15 cellular contexts compared by ENCODE assay signal in the genomic region with DNA sequence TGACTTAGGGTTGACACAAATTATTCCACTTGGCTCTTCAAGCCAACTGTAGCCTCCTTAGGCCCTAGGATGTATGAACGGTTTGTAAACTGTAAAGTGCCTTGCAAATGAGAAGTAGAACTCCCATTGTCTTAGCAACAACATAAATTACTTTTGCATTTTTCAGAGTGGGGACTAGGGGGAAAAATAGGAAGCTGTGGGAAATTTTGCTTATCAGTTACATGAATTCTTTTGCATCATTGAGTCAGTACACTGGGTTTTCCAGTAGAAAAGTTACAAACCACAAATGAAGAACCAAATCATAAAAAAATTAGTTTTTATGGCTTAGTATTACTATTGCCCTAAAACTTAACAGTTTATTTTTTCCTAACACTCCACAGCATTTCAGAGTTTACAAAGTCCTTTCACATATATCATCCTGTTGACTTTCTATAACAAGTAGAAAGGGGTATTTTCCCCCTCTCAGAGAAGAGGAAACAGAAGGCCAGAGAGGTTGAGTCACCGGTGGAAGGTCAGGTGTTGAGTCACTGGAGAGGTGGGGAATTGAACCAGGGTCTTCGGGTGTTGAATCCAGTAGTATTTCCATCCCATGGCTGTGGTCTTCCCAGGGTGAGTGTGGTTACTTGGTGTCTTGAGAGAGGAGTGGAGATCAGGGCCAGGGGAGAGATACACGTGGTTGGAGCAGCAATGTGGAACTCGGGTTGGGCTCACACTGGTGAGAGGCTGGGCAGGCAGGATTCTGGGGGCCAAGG.
DNase-seq lines count a peak whose midpoint lies in the region; ATAC-seq, FAIRE-seq and TF ChIP-seq lines count a peak whose summit lies in the region.
"Had no signal": no experiment of that assay in that cellular context is flagged by ENCODE, and none has a peak within 500 bp of the region (broad histone marks: within the 10 kb centered on the region; RNA-seq: fewer than 3 reads in every experiment).

No MANE protein-coding gene starts in this region.

- H3K36me3 ChIP-seq in endothelial cell of umbilical vein (ENCODE audit: control insufficient read depth in 2 of 2, extremely low read depth in 1 of 2, insufficient read depth in 2 of 2, low read length in 2 of 2) = no peaks in the 10 kb centered on the region
- H3K36me3 ChIP-seq in SK-N-SH (replicated peaks in 1 of 2; ENCODE audit: control insufficient read depth in 1 of 2, insufficient read depth in 2 of 2, low read length in 1 of 2) = no peaks in the 10 kb centered on the region
- H3K36me3 ChIP-seq: upper lobe of left lung had no signal

- H3K27ac Mint-ChIP-seq in activated naive CD4-positive, alpha-beta T cell treated with anti-CD3 and anti-CD28 coated beads, Interleukin-2, amount 50 U/mL, for 72 hours = peak overlapping the region in 1 of 2 donors; percentile 59
- peak overlapping the region; percentile 92 for H3K27ac Mint-ChIP-seq in stimulated activated naive CD8-positive, alpha-beta T cell treated with anti-CD3 and anti-CD28 coated beads, Interleukin-15, Interleukin-2, amounts not matched to agents 100 ng/mL and 50 ng/mL, for 24 hours

- H3K79me2 ChIP-seq in endothelial cell of umbilical vein (ENCODE audit: control insufficient read depth, insufficient read depth, low read length) (no peaks in the 10 kb centered on the region), SK-N-SH (ENCODE audit: insufficient read depth) (no peaks in the 10 kb centered on the region)

- no peak for DNase-seq in activated naive CD4-positive, alpha-beta T cell treated with anti-CD3 and anti-CD28 coated beads, Interleukin-2, amount 50 U/mL, for 72 hours (ENCODE audit: low spot score in 2 of 2)
- no peak for DNase-seq in activated naive CD4-positive, alpha-beta T cell (lab: John Stamatoyannopoulos, UW)
- peak; percentile 14 for DNase-seq in MV-4-11 (lab: John Stamatoyannopoulos, UW)
- peak; percentile 40 for DNase-seq in endothelial cell of umbilical vein (ENCODE audit: low read depth, low spot score)
- DNase-seq in NCI-H2081 treated with DMSO at 0.1 percent for 48 hours (lab: John Stamatoyannopoulos, UW) = no peak
- DNase-seq in SK-N-SH = no peak
- no peak for DNase-seq in mucosa of gallbladder (ENCODE audit: low spot score)
- DNase-seq: activated effector memory CD4-positive, alpha-beta T cell treated with anti-CD3 and anti-CD28 coated beads, Interleukin-2, amount 50 U/mL, for 16 hours; cerebellar nuclear complex; DND-41; kidney glomerular epithelial cell; NCI-H1105 treated with DMSO at 0.1 percent for 48 hours; NCI-H345; upper lobe of left lung had no signal

- no peaks in the 10 kb centered on the region for H3K27me3 Mint-ChIP-seq in stimulated activated naive CD8-positive, alpha-beta T cell treated with anti-CD3 and anti-CD28 coated beads, Interleukin-15, Interleukin-2, amounts not matched to agents 100 ng/mL and 50 ng/mL, for 24 hours

- no peaks in the 10 kb centered on the region for H3K9me3 ChIP-seq in endothelial cell of umbilical vein (replicated peaks; ENCODE audit: control insufficient read depth, insufficient read depth, low read length)
- no peaks in the 10 kb centered on the region for H3K9me3 ChIP-seq in SK-N-SH
- H3K9me3 ChIP-seq: upper lobe of left lung had no signal

- H3K4me3 ChIP-seq in endothelial cell of umbilical vein (replicated peaks in 1 of 3; ENCODE audit: insufficient read depth in 1 of 3, low read depth in 1 of 3, low read length in 3 of 3) (no peak overlapping the region), SK-N-SH (ENCODE audit: low read depth in 2 of 2, low read length in 1 of 2) (no peak overlapping the region)
- H3K4me3 ChIP-seq: upper lobe of left lung had no signal

- H4K20me1 ChIP-seq in endothelial cell of umbilical vein (replicated peaks; ENCODE audit: control insufficient read depth, extremely low read depth, insufficient read depth, low read length) = no peaks in the 10 kb centered on the region
- H4K20me1 ChIP-seq in SK-N-SH (ENCODE audit: insufficient read depth) = no peaks in the 10 kb centered on the region

- no peaks in the 10 kb centered on the region for H3K9me2 ChIP-seq in SK-N-SH

- no peaks in the 10 kb centered on the region for H3K9me1 ChIP-seq in endothelial cell of umbilical vein (replicated peaks; ENCODE audit: control insufficient read depth, extremely low read depth, insufficient read depth, low read length)

- no peaks in the 10 kb centered on the region for H3K27me3 ChIP-seq in endothelial cell of umbilical vein (ENCODE audit: control insufficient read depth in 2 of 2, insufficient read depth in 2 of 2, low read length in 2 of 2)
- H3K27me3 ChIP-seq in SK-N-SH (ENCODE audit: insufficient read depth) = no peaks in the 10 kb centered on the region
- H3K27me3 ChIP-seq: upper lobe of left lung had no signal

- peak overlapping the region; percentile 57 for H3K4me3 Mint-ChIP-seq in stimulated activated naive CD8-positive, alpha-beta T cell treated with anti-CD3 and anti-CD28 coated beads, Interleukin-15, Interleukin-2, amounts not matched to agents 100 ng/mL and 50 ng/mL, for 24 hours

- POLR2A ChIA-PET in endothelial cell of umbilical vein (lab: Charles Lee) (no interaction called here), SK-N-SH (lab: Yijun Ruan, JAX) (no interaction called here)

- dilution Hi-C loops in endothelial cell of umbilical vein (cut with MboI; ENCODE audit: extremely low pct_ligation_motif_present, low sequenced_read_pairs) = no loop called here

- ATAC-seq in activated naive CD4-positive, alpha-beta T cell treated with anti-CD3 and anti-CD28 coated beads, Interleukin-2, amount 50 U/mL, for 72 hours = peak; percentile 67 to 85

- no peak for TF ChIP-seq CTCF in endothelial cell of umbilical vein (IDR thresholded peaks at IDR 0.05; ENCODE audit: extremely low read depth in 1 of 2, insufficient read depth in 1 of 2, low read depth in 1 of 2, low read length in 2 of 2)
- no peak for TF ChIP-seq CTCF in SK-N-SH (IDR thresholded peaks at IDR 0.05)

- intact Hi-C loops in endothelial cell of umbilical vein (cut with micrococcal nuclease) = loop anchor here (1.0 to 10.0 kb wide), 3 partner anchors 23 to 1535 kb away; no protein-coding TSS in a partner anchor

- no peak overlapping the region for H3K9ac ChIP-seq in endothelial cell of umbilical vein (replicated peaks; ENCODE audit: extremely low read depth, insufficient read depth, low read length)
- no peak overlapping the region for H3K9ac ChIP-seq in SK-N-SH

- no peak for TF ChIP-seq RAD21 in SK-N-SH (IDR thresholded peaks at IDR 0.05; ENCODE audit: low read length)

- TF ChIP-seq POLR2A in endothelial cell of umbilical vein (IDR thresholded peaks at IDR 0.05; ENCODE audit: low read depth, low read length) = no peak

- H3K4me1 Mint-ChIP-seq in stimulated activated naive CD8-positive, alpha-beta T cell treated with anti-CD3 and anti-CD28 coated beads, Interleukin-15, Interleukin-2, amounts not matched to agents 100 ng/mL and 50 ng/mL, for 24 hours (ENCODE audit: low read depth) = peaks cover 27% of the 10 kb centered on the region

- WGBS in SK-N-SH (ENCODE audit: low lambda C conversion rate) = 86% methylated on average over 5 of the region's 5 CpGs

- H3K4me1 ChIP-seq in endothelial cell of umbilical vein (ENCODE audit: control insufficient read depth, extremely low read depth, insufficient read depth, low read length) (peaks cover 12% of the 10 kb centered on the region), SK-N-SH (ENCODE audit: control insufficient read depth in 1 of 2, insufficient read depth in 2 of 2, low read depth in 1 of 2, low read length in 1 of 2) (peaks cover 3 to 4% of the 10 kb centered on the region in 2 experiments; a peak in 3 of 4 replicates)
- H3K4me1 ChIP-seq: upper lobe of left lung had no signal

- FAIRE-seq in endothelial cell of umbilical vein (lab: Jason Lieb, UNC) = no peak

- no peak for TF ChIP-seq EP300 in SK-N-SH (IDR thresholded peaks at IDR 0.05; ENCODE audit: borderline replicate concordance in 1 of 2, low read depth in 1 of 2, low read length in 1 of 2)

- BruUV-seq in endothelial cell of umbilical vein (replicated peaks; lab: Mats Ljungman, UMichigan) = no TSS peak

- CTCF ChIA-PET in endothelial cell of umbilical vein (lab: Charles Lee) = interaction anchor here (1.2 to 8.4 kb wide), 4 partner anchors 50 to 1298 kb away, joined by 3 to 192 read pairs (median 58); no protein-coding TSS in a partner anchor
- CTCF ChIA-PET in SK-N-SH (lab: Yijun Ruan, JAX) = interaction anchor here (1.5 to 5.5 kb wide), 4 partner anchors 9 to 1297 kb away, joined by 3 to 70 read pairs (median 4); no protein-coding TSS in a partner anchor

- peak overlapping the region; percentile 2 for H2AFZ ChIP-seq in endothelial cell of umbilical vein (ENCODE audit: low read depth, low read length)
- H2AFZ ChIP-seq in SK-N-SH (ENCODE audit: low read depth) = no peak overlapping the region

- H3K4me2 ChIP-seq in endothelial cell of umbilical vein (ENCODE audit: insufficient read depth, low read length) = no peak overlapping the region
- no peak overlapping the region for H3K4me2 ChIP-seq in SK-N-SH

- H3K27ac ChIP-seq in endothelial cell of umbilical vein (ENCODE audit: insufficient read depth, low read depth, low read length) (no peak overlapping the region), SK-N-SH (ENCODE audit: low read depth in 2 of 2, low read length in 1 of 2) (no peak overlapping the region)
- H3K27ac ChIP-seq: upper lobe of left lung had no signal

- H3K36me3 Mint-ChIP-seq in activated naive CD4-positive, alpha-beta T cell treated with anti-CD3 and anti-CD28 coated beads, Interleukin-2, amount 50 U/mL, for 72 hours = no peaks in the 10 kb centered on the region
- no peaks in the 10 kb centered on the region for H3K36me3 Mint-ChIP-seq in stimulated activated naive CD8-positive, alpha-beta T cell treated with anti-CD3 and anti-CD28 coated beads, Interleukin-15, Interleukin-2, amounts not matched to agents 100 ng/mL and 50 ng/mL, for 24 hours (ENCODE audit: low read depth)

- H3K9me3 Mint-ChIP-seq in activated naive CD4-positive, alpha-beta T cell treated with anti-CD3 and anti-CD28 coated beads, Interleukin-2, amount 50 U/mL, for 72 hours = no peaks in the 10 kb centered on the region
- no peaks in the 10 kb centered on the region for H3K9me3 Mint-ChIP-seq in stimulated activated naive CD8-positive, alpha-beta T cell treated with anti-CD3 and anti-CD28 coated beads, Interleukin-15, Interleukin-2, amounts not matched to agents 100 ng/mL and 50 ng/mL, for 24 hours

- no peaks in the 10 kb centered on the region for H3F3A ChIP-seq in SK-N-SH (replicated peaks; ENCODE audit: insufficient read depth)

TF ChIP-seq in endothelial cell of umbilical vein, 7 proteins besides CTCF, POLR2A, EP300 and RAD21 (continues in another document):
- TF ChIP-seq EZH2 (IDR thresholded peaks at IDR 0.05; ENCODE audit: borderline replicate concordance, low read depth, low read length, severe bottlenecking) = no peak
- TF ChIP-seq FOS (IDR thresholded peaks at IDR 0.05; ENCODE audit: borderline replicate concordance, insufficient read depth, low read length) = peak; percentile 64
- no peak for TF ChIP-seq GATA2 (IDR thresholded peaks at IDR 0.05; ENCODE audit: insufficient read depth, insufficient read length, low read depth, low read length)

TF ChIP-seq in SK-N-SH, 30 proteins besides CTCF, POLR2A, EP300 and RAD21 (continues in another document):
- TF ChIP-seq POLR2AphosphoS5 (IDR thresholded peaks at IDR 0.05; ENCODE audit: low read depth, low read length) (no peak), CHD2 (IDR thresholded peaks at IDR 0.05; ENCODE audit: low read length, partially characterized antibody) (no peak), FOXJ3 (CRISPR knock-in tag; IDR thresholded peaks at IDR 0.05) (no peak), FOSL2 (IDR thresholded peaks at IDR 0.05; ENCODE audit: borderline replicate concordance, low read depth) (no peak)

Comparison
In these comparisons a context has a peak if more than half of its experiments do, and no peak if none do; other contexts are left out.
1. DNase-seq: peak in MV-4-11 (single experiment) and endothelial cell of umbilical vein (single experiment); none in activated naive CD4-positive, alpha-beta T cell treated with anti-CD3 and anti-CD28 coated beads, Interleukin-2, amount 50 U/mL, for 72 hours (0 of 2), activated naive CD4-positive, alpha-beta T cell (0 of 4), NCI-H2081 treated with DMSO at 0.1 percent for 48 hours (single experiment), SK-N-SH (single experiment) and mucosa of gallbladder (single experiment).